ENCODE assay signal across 22 cellular contexts in genomic region chr12:78684419-78684818, GRCh38.
DNase-seq lines count a peak whose midpoint lies in the region; ATAC-seq and TF ChIP-seq lines count a peak whose summit lies in the region.
"Had no signal": no experiment of that assay in that cellular context is flagged by ENCODE, and none has a peak within 500 bp of the region (broad histone marks: within the 10 kb centered on the region; RNA-seq: fewer than 3 reads in every experiment).

No MANE protein-coding gene starts in this region.

- no peaks in the 10 kb centered on the region; the same call in 2 of the 3 replicates for H3K9me3 Mint-ChIP-seq in GM23338
- H3K9me3 Mint-ChIP-seq in MCF 10A (ENCODE audit: unreplicated experiment): no peaks in the 10 kb centered on the region

- peaks cover 8% of the 10 kb centered on the region for H3K27me3 Mint-ChIP-seq in GM23338 (ENCODE audit: insufficient read depth, low read depth, poor library complexity)
- no peaks in the 10 kb centered on the region for H3K27me3 Mint-ChIP-seq in MCF 10A (ENCODE audit: insufficient read depth, unreplicated experiment)
- H3K27me3 Mint-ChIP-seq: T-helper 17 cell had no signal

- H3K27ac Mint-ChIP-seq in GM23338 (no peak overlapping the region), MCF 10A (ENCODE audit: low read depth, unreplicated experiment) (no peak overlapping the region)
- H3K27ac Mint-ChIP-seq: T-helper 17 cell had no signal

- H3K9me3 ChIP-seq in smooth muscle cell (replicated peaks; ENCODE audit: low read depth): no peaks in the 10 kb centered on the region
- H3K9me3 ChIP-seq: SJSA1 had no signal

- no peaks in the 10 kb centered on the region for H3K79me2 ChIP-seq in GM23338 (replicated peaks; ENCODE audit: insufficient read depth)
- no peaks in the 10 kb centered on the region for H3K79me2 ChIP-seq in smooth muscle cell (ENCODE audit: low read depth)

- no TSS peak for BruUV-seq in MCF 10A (replicated peaks; lab: Mats Ljungman, UMichigan)

- H3K4me1 ChIP-seq in GM23338 (ENCODE audit: insufficient read depth) (no peaks in the 10 kb centered on the region), smooth muscle cell (ENCODE audit: low read depth) (no peaks in the 10 kb centered on the region)
- H3K4me1 ChIP-seq: SJSA1 had no signal

- H3K36me3 ChIP-seq in GM23338 (ENCODE audit: insufficient read depth) (no peaks in the 10 kb centered on the region), smooth muscle cell (ENCODE audit: low read depth) (no peaks in the 10 kb centered on the region)
- H3K36me3 ChIP-seq: SJSA1 had no signal

- CTCF ChIA-PET in MCF 10A (lab: Yijun Ruan, JAX): interaction anchor here (0.6 to 1.3 kb wide), 3 partner anchors 9 to 90 kb away, joined by 3 to 6 read pairs (median 4); no protein-coding TSS in a partner anchor

- H3K4me3 ChIP-seq in GM23338 (no peak overlapping the region), smooth muscle cell (no peak overlapping the region)
- H3K4me3 ChIP-seq: SJSA1 had no signal

- H3K4me2 ChIP-seq in GM23338 (no peak overlapping the region), smooth muscle cell (no peak overlapping the region)

- H4K20me1 ChIP-seq in GM23338 (replicated peaks; ENCODE audit: insufficient read depth): no peaks in the 10 kb centered on the region
- H4K20me1 ChIP-seq in smooth muscle cell (ENCODE audit: low read depth): no peaks in the 10 kb centered on the region

- no peak for TF ChIP-seq CTCF in GM23338 (conservative IDR thresholded peaks at IDR 0.05; ENCODE audit: low read depth in 2 of 2)
- no peak for TF ChIP-seq CTCF in smooth muscle cell (IDR thresholded peaks at IDR 0.05; ENCODE audit: borderline replicate concordance, insufficient read depth, poor library complexity, severe bottlenecking)
- no peak for TF ChIP-seq CTCF in MCF 10A (IDR thresholded peaks at IDR 0.05; ENCODE audit: unreplicated experiment)

- H3K4me3 Mint-ChIP-seq in GM23338 (no peak overlapping the region), MCF 10A (ENCODE audit: unreplicated experiment) (no peak overlapping the region)
- H3K4me3 Mint-ChIP-seq: T-helper 17 cell had no signal

- 29% methylated on average over 3 of the region's 3 CpGs for WGBS in smooth muscle cell (ENCODE audit: low lambda C conversion rate)

- no peaks in the 10 kb centered on the region for H3F3A ChIP-seq in GM23338 (replicated peaks; ENCODE audit: low read depth)
- no peaks in the 10 kb centered on the region for H3F3A ChIP-seq in smooth muscle cell (ENCODE audit: low read depth)

- intact Hi-C loops in MCF 10A (cut with micrococcal nuclease): no loop called here

- no peak overlapping the region for H3K27ac ChIP-seq in GM23338 (ENCODE audit: low read depth)
- no peak overlapping the region for H3K27ac ChIP-seq in smooth muscle cell (ENCODE audit: low read depth)
- H3K27ac ChIP-seq: C4-2B, SJSA1 had no signal

- H3K27me3 ChIP-seq in GM23338 (ENCODE audit: insufficient read depth) (no peaks in the 10 kb centered on the region), smooth muscle cell (ENCODE audit: low read depth) (no peaks in the 10 kb centered on the region)
- H3K27me3 ChIP-seq: SJSA1 had no signal

- H3K9me2 ChIP-seq in GM23338 (ENCODE audit: insufficient read depth): no peaks in the 10 kb centered on the region

- H3K4me1 Mint-ChIP-seq in GM23338: peaks cover 8% of the 10 kb centered on the region; the same call in 2 of the 3 replicates
- H3K4me1 Mint-ChIP-seq in MCF 10A (ENCODE audit: insufficient read depth, unreplicated experiment): no peaks in the 10 kb centered on the region
- H3K4me1 Mint-ChIP-seq: T-helper 17 cell had no signal

- no peak overlapping the region for H3K9ac ChIP-seq in smooth muscle cell (ENCODE audit: low read depth)

- H3K36me3 Mint-ChIP-seq in GM23338 (ENCODE audit: low read depth) (no peaks in the 10 kb centered on the region), MCF 10A (ENCODE audit: insufficient read depth, unreplicated experiment) (no peaks in the 10 kb centered on the region)

- H2AFZ ChIP-seq in GM23338: peak overlapping the region; percentile 79; the same call in 1 of the 2 replicates
- H2AFZ ChIP-seq in smooth muscle cell (ENCODE audit: low read depth): peak overlapping the region; percentile 52

- ATAC-seq in GM23338: no peak
- ATAC-seq: HCT116, HepG2, T-helper 17 cell had no signal

- POLR2A ChIA-PET in MCF 10A (lab: Yijun Ruan, JAX): no interaction called here

- DNase-seq in GM23338 (ENCODE audit: low spot score): no peak
- DNase-seq in NCI-H69 (lab: John Stamatoyannopoulos, UW): peak; percentile 23
- peak; percentile 46 for DNase-seq in dermis blood vessel endothelial cell
- no peak for DNase-seq in smooth muscle cell (lab: John Stamatoyannopoulos, UW; ENCODE audit: unreplicated experiment)
- DNase-seq in cerebellar cortex (ENCODE audit: low spot score): no peak
- DNase-seq in MCF 10A (ENCODE audit: unreplicated experiment): no peak
- no peak for DNase-seq in dedifferentiated amniotic fluid mesenchymal stem cell (ENCODE audit: extremely low spot score)
- DNase-seq: ACHN, AML-193, GDM1, GOT3, KBM-7, MV-4-11, NCI-H1417 treated with DMSO at 0.1 percent for 48 hours, NCI-H187 treated with DMSO at 0.1 percent for 48 hours, NCI-H446 treated with DMSO at 0.1 percent for 48 hours, NCI-H82, T-helper 17 cell had no signal

TF ChIP-seq in GM23338, 12 proteins besides CTCF, POLR2A, EP300 and RAD21 (continues in another document):
- TF ChIP-seq, protein P1, sequence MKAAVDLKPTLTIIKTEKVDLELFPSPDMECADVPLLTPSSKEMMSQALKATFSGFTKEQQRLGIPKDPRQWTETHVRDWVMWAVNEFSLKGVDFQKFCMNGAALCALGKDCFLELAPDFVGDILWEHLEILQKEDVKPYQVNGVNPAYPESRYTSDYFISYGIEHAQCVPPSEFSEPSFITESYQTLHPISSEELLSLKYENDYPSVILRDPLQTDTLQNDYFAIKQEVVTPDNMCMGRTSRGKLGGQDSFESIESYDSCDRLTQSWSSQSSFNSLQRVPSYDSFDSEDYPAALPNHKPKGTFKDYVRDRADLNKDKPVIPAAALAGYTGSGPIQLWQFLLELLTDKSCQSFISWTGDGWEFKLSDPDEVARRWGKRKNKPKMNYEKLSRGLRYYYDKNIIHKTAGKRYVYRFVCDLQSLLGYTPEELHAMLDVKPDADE (IDR thresholded peaks at IDR 0.05): no peak
- TF ChIP-seq, protein P2, sequence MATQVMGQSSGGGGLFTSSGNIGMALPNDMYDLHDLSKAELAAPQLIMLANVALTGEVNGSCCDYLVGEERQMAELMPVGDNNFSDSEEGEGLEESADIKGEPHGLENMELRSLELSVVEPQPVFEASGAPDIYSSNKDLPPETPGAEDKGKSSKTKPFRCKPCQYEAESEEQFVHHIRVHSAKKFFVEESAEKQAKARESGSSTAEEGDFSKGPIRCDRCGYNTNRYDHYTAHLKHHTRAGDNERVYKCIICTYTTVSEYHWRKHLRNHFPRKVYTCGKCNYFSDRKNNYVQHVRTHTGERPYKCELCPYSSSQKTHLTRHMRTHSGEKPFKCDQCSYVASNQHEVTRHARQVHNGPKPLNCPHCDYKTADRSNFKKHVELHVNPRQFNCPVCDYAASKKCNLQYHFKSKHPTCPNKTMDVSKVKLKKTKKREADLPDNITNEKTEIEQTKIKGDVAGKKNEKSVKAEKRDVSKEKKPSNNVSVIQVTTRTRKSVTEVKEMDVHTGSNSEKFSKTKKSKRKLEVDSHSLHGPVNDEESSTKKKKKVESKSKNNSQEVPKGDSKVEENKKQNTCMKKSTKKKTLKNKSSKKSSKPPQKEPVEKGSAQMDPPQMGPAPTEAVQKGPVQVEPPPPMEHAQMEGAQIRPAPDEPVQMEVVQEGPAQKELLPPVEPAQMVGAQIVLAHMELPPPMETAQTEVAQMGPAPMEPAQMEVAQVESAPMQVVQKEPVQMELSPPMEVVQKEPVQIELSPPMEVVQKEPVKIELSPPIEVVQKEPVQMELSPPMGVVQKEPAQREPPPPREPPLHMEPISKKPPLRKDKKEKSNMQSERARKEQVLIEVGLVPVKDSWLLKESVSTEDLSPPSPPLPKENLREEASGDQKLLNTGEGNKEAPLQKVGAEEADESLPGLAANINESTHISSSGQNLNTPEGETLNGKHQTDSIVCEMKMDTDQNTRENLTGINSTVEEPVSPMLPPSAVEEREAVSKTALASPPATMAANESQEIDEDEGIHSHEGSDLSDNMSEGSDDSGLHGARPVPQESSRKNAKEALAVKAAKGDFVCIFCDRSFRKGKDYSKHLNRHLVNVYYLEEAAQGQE (IDR thresholded peaks at IDR 0.05; ENCODE audit: unreplicated experiment): no peak

Comparison
In these comparisons a context has a peak if more than half of its experiments do, and no peak if none do; other contexts are left out.
1. DNase-seq: peak in NCI-H69 (single experiment) and dermis blood vessel endothelial cell (single experiment); none in GM23338 (single experiment), smooth muscle cell (single experiment), cerebellar cortex (single experiment), MCF 10A (single experiment) and dedifferentiated amniotic fluid mesenchymal stem cell (single experiment).